ENCODE assay signal across 2 cellular contexts in genomic region chr9:129162497-129162896, GRCh38.
TF ChIP-seq lines count a peak whose summit lies in the region.

No MANE protein-coding gene starts in this region.

TF ChIP-seq in IMR-90, 13 proteins besides CTCF, POLR2A, EP300 and RAD21:
- TF ChIP-seq ELK1 (IDR thresholded peaks at IDR 0.05; ENCODE audit: borderline replicate concordance, low read depth, low read length) (no peak), USF2 (IDR thresholded peaks at IDR 0.05; ENCODE audit: low read depth, low read length) (peak; percentile 74)

TF ChIP-seq in GM12878, 131 proteins besides CTCF, POLR2A, EP300 and RAD21:
- TF ChIP-seq RCOR1 (conservative IDR thresholded peaks at IDR 0.05; ENCODE audit: low read depth, low read length) (no peak), HDAC2 (IDR thresholded peaks at IDR 0.05) (no peak), MTA3 (IDR thresholded peaks at IDR 0.05; ENCODE audit: borderline replicate concordance, low read length) (no peak), CBX5 (IDR thresholded peaks at IDR 0.05; ENCODE audit: low read depth) (no peak), ZBTB33 (IDR thresholded peaks at IDR 0.05) (no peak), SMARCA5 (IDR thresholded peaks at IDR 0.05) (no peak)
TF ChIP-seq in GM12878: peak in this region for 0.
